In the genomic region with DNA sequence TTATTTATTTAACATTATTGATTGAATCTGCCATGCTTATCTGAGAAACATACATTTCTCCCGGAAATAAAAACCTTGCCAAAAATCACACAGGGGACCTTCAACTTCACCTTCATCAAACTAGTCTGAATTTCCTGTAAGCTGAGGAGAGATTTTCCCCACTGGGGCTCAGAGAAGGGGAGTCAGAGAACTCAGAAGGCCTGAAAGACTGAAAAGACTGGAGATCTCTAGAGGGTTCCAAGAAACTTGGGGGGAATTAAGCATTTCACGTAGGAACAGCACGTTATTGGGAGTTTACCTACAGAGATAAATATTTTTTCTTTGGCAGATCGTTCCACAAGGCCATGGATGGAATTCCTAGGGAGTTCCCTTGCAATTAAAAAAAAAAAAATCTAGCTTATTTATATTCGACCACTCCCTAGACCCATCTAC, we compare ENCODE assay signal across 8 cellular contexts. TPM values are rescaled to one million over a fixed set of nuclear protein-coding genes. Genes with fewer than 3 reads are reported as not detected.
DNase-seq lines count a peak whose midpoint lies in the region; ATAC-seq and TF ChIP-seq lines count a peak whose summit lies in the region.

No MANE protein-coding gene starts in this region.

- H3K4me1 ChIP-seq in right lobe of liver (peaks cover 0 to 15% (median 6%) of the 10 kb centered on the region in 4 donors), transverse colon (peaks cover 9 to 22% (median 15%) of the 10 kb centered on the region in 4 donors)

- no peaks in the 10 kb centered on the region for H3K27me3 Mint-ChIP-seq in stimulated activated naive CD8-positive, alpha-beta T cell treated with anti-CD3 and anti-CD28 coated beads, Interleukin-15, Interleukin-2, amounts not matched to agents 100 ng/mL and 50 ng/mL, for 24 hours

- no peak for ATAC-seq in stimulated activated naive CD8-positive, alpha-beta T cell treated with anti-CD3 and anti-CD28 coated beads, Interleukin-15, Interleukin-2, amounts not matched to agents 100 U/mL and 50 U/mL, for 24 hours
- peak in 1 of 4 donors; percentile 0 for ATAC-seq in right lobe of liver
- no peak for ATAC-seq in HG03469 (IDR thresholded peaks at IDR 0.05; ENCODE audit: unreplicated experiment)
- ATAC-seq in HG03457 (IDR thresholded peaks at IDR 0.05; ENCODE audit: unreplicated experiment), result no peak

- DNase-seq in stimulated activated naive CD8-positive, alpha-beta T cell treated with anti-CD3 and anti-CD28 coated beads, Interleukin-15, Interleukin-2, amounts not matched to agents 100 U/mL and 50 U/mL, for 24 hours, result no peak
- no peak for DNase-seq in right lobe of liver
- no peak for DNase-seq in transverse colon
- no peak for DNase-seq in SHP77 treated with DMSO at 0.1 percent for 48 hours (lab: John Stamatoyannopoulos, UW)

- H3K27ac Mint-ChIP-seq in stimulated activated naive CD8-positive, alpha-beta T cell treated with anti-CD3 and anti-CD28 coated beads, Interleukin-15, Interleukin-2, amounts not matched to agents 100 ng/mL and 50 ng/mL, for 24 hours, result peak overlapping the region; percentile 99

- TF ChIP-seq POLR2A in right lobe of liver (IDR thresholded peaks at IDR 0.05), result no peak
- TF ChIP-seq POLR2A in transverse colon (IDR thresholded peaks at IDR 0.05), result no peak

- TF ChIP-seq CTCF in right lobe of liver (IDR thresholded peaks at IDR 0.05) (no peak), transverse colon (IDR thresholded peaks at IDR 0.05) (no peak)

- WGBS in right lobe of liver (ENCODE audit: insufficient coverage, low coverage, low lambda C conversion rate, missing lambda C conversion rate), result 0% methylated on average over 5 of the region's 5 CpGs
- WGBS in transverse colon (ENCODE audit: low coverage in 1 of 2), 2 donors, result 1 to 3% methylated on average over 5 of the region's 5 CpGs

- H3K4me3 ChIP-seq in right lobe of liver (peak overlapping the region; percentile 35 to 92 (median 85)), transverse colon (peak overlapping the region; percentile 48 to 82 (median 76))

- H3K36me3 ChIP-seq in right lobe of liver (peaks cover 0 to 18% (median 7%) of the 10 kb centered on the region in 4 donors), transverse colon (peaks cover 0 to 17% (median 6%) of the 10 kb centered on the region in 4 donors)

- in situ Hi-C loops in transverse colon (cut with MboI; ENCODE audit: low pct_ligation_motif_present in 1 of 4, low pct_unique_long_range_greater_than_20kb in 1 of 4, low sequenced_read_pairs in 3 of 4), result no loop called here

- no peaks in the 10 kb centered on the region for H3K27me3 ChIP-seq in right lobe of liver
- H3K27me3 ChIP-seq in transverse colon, result no peaks in the 10 kb centered on the region

- H3K9me3 ChIP-seq in right lobe of liver (no peaks in the 10 kb centered on the region), transverse colon (no peaks in the 10 kb centered on the region)

- H3K27ac ChIP-seq in angular gyrus (ENCODE audit: low read depth, low read length), result peak overlapping the region; percentile 80
- H3K27ac ChIP-seq in right lobe of liver, result peak overlapping the region; percentile 63 to 86 (median 73)
- H3K27ac ChIP-seq in transverse colon, result peak overlapping the region; percentile 91 to 93 (median 92)

- H3K9me3 Mint-ChIP-seq in stimulated activated naive CD8-positive, alpha-beta T cell treated with anti-CD3 and anti-CD28 coated beads, Interleukin-15, Interleukin-2, amounts not matched to agents 100 ng/mL and 50 ng/mL, for 24 hours, result no peaks in the 10 kb centered on the region

- no peak for TF ChIP-seq EP300 in transverse colon (IDR thresholded peaks at IDR 0.05; ENCODE audit: low read depth)

- intact Hi-C loops in right lobe of liver (cut with DNase I) (no loop called here), transverse colon (cut with DNase I; ENCODE audit: low total_unique reads) (no loop called here)

- peaks cover 23% of the 10 kb centered on the region for H3K36me3 Mint-ChIP-seq in stimulated activated naive CD8-positive, alpha-beta T cell treated with anti-CD3 and anti-CD28 coated beads, Interleukin-15, Interleukin-2, amounts not matched to agents 100 ng/mL and 50 ng/mL, for 24 hours (ENCODE audit: low read depth)

- peak overlapping the region; percentile 99 for H3K4me3 Mint-ChIP-seq in stimulated activated naive CD8-positive, alpha-beta T cell treated with anti-CD3 and anti-CD28 coated beads, Interleukin-15, Interleukin-2, amounts not matched to agents 100 ng/mL and 50 ng/mL, for 24 hours

- peaks cover 36% of the 10 kb centered on the region for H3K4me1 Mint-ChIP-seq in stimulated activated naive CD8-positive, alpha-beta T cell treated with anti-CD3 and anti-CD28 coated beads, Interleukin-15, Interleukin-2, amounts not matched to agents 100 ng/mL and 50 ng/mL, for 24 hours (ENCODE audit: low read depth)

RNA-seq across cellular contexts. Expression of a gene that starts 0.5 kb away (rescaled TPM):
- total RNA-seq in right lobe of liver (10 to 100 TPM; 15.8 to 22.1 (median 19.5) TPM), transverse colon (10 to 100 TPM in 3 of 4 donors, 1 to 10 TPM in 1; 7.1 to 44.0 (median 27.1) TPM)
